8 cellular contexts compared by ENCODE assay signal in genomic region chr7:151248191-151249033, GRCh38. TPM values are rescaled to one million over a fixed set of nuclear protein-coding genes. Genes with fewer than 3 reads are reported as not detected.
DNase-seq lines count a peak whose midpoint lies in the region; ATAC-seq and TF ChIP-seq lines count a peak whose summit lies in the region.

Gene SMARCD3, minus strand, starts transcription at chr7:151248694. Its CDS starts 132 bp downstream, at chr7:151248562.

- peak within 1 kb of the TSS; percentile 66 for H3K4me3 Mint-ChIP-seq in activated CD4-positive, alpha-beta T cell treated with anti-CD3 and anti-CD28 coated beads for 36 hours

- H2AK5ac ChIP-seq in mesendoderm (ENCODE audit: low read length) = no peak within 1 kb of the TSS

- intact Hi-C loops in activated CD4-positive, alpha-beta T cell treated with anti-CD3 and anti-CD28 coated beads for 36 hours (cut with DNase I, micrococcal nuclease) = loop anchor here in 1 of 2 experiments (10.0 kb wide), 1 partner anchor 124 kb away; no protein-coding TSS in a partner anchor

- peak within 1 kb of the TSS; percentile 86 for H2BK5ac ChIP-seq in mesendoderm (ENCODE audit: low read length)

- no peak within 1 kb of the TSS for H4K5ac ChIP-seq in mesendoderm (ENCODE audit: low read length)

- H3K4me1 Mint-ChIP-seq in activated CD4-positive, alpha-beta T cell treated with anti-CD3 and anti-CD28 coated beads for 36 hours = peaks cover 42% of the 10 kb centered on the region

- peak within 1 kb of the TSS; percentile 89 for H3K4me2 ChIP-seq in mesendoderm (ENCODE audit: low read length)

- H3K36me3 Mint-ChIP-seq in activated CD4-positive, alpha-beta T cell treated with anti-CD3 and anti-CD28 coated beads for 36 hours (ENCODE audit: low read depth) = no peaks in the 10 kb centered on the region

- WGBS in mesendoderm (ENCODE audit: extremely low coverage, insufficient coverage, low lambda C conversion rate) = no CpG with 5 or more reads among the region's 84 CpGs

- H3K79me2 ChIP-seq in mesendoderm (ENCODE audit: control insufficient read depth, insufficient read depth, low read length) = no peaks in the 10 kb centered on the region

- H3K9ac ChIP-seq in HUES48 (ENCODE audit: low read depth, low read length) (no peak within 1 kb of the TSS), mesendoderm (ENCODE audit: low read length) (peak within 1 kb of the TSS; percentile 85)

- H2BK15ac ChIP-seq in mesendoderm (replicated peaks; ENCODE audit: low read depth) = no peak within 1 kb of the TSS

- POLR2A ChIA-PET in BJ (lab: Charles Lee) = no interaction called here
- POLR2A ChIA-PET in activated CD4-positive, alpha-beta T cell treated with anti-CD3 and anti-CD28 coated beads for 36 hours (lab: Charles Lee) = no interaction called here

- peak within 1 kb of the TSS; percentile 99 for H3K56ac ChIP-seq in mesendoderm (ENCODE audit: low read length)

- peak within 1 kb of the TSS; percentile 31 for H2BK120ac ChIP-seq in mesendoderm (ENCODE audit: low read depth, low read length)

- TF ChIP-seq CTCF in BJ (IDR thresholded peaks at IDR 0.05; ENCODE audit: insufficient read depth, low read depth, low read length) (no peak), epithelial cell of esophagus (IDR thresholded peaks at IDR 0.05; ENCODE audit: insufficient read depth, low read depth, low read length, missing control alignments) (no peak)

- H3K4ac ChIP-seq in mesendoderm (ENCODE audit: low read depth, low read length) = peak within 1 kb of the TSS; percentile 44

- no peaks in the 10 kb centered on the region for H3K9me3 Mint-ChIP-seq in activated CD4-positive, alpha-beta T cell treated with anti-CD3 and anti-CD28 coated beads for 36 hours (ENCODE audit: low read depth)

- DNase-seq in BJ (ENCODE audit: low read depth) (no peak), epithelial cell of esophagus (ENCODE audit: low read depth) (peak; percentile 47), mesendoderm (peak; percentile 82), superior temporal gyrus (ENCODE audit: extremely low spot score) (peak; percentile 70), NK-92 (lab: John Stamatoyannopoulos, UW; ENCODE audit: unreplicated experiment) (no peak)
- peak; percentile 37 for DNase-seq in activated CD4-positive, alpha-beta T cell treated with anti-CD3 and anti-CD28 coated beads for 36 hours

- H3K36me3 ChIP-seq in BJ (ENCODE audit: control insufficient read depth, insufficient read depth, low read length) (no peaks in the 10 kb centered on the region), HUES48 (ENCODE audit: control insufficient read depth, insufficient read depth, low read length) (no peaks in the 10 kb centered on the region), mesendoderm (ENCODE audit: control insufficient read depth, insufficient read depth, low read length) (no peaks in the 10 kb centered on the region)

- peak within 1 kb of the TSS; percentile 3 for H3K18ac ChIP-seq in mesendoderm (ENCODE audit: low read length)

- H3K23ac ChIP-seq in mesendoderm (ENCODE audit: low read length) = peak within 1 kb of the TSS; percentile 85

- CTCF ChIA-PET in BJ (lab: Yijun Ruan, JAX) = interaction anchor here (1.1 to 3.2 kb wide), 4 partner anchors 12 to 56 kb away, joined by 5 to 15 read pairs (median 14); partner anchors contain the start of genes ABCF2 and CHPF2
- CTCF ChIA-PET in activated CD4-positive, alpha-beta T cell treated with anti-CD3 and anti-CD28 coated beads for 36 hours (lab: Charles Lee) = interaction anchor here (1.4 kb wide), 1 partner anchor 12 kb away, joined by 5 read pairs; no protein-coding TSS in a partner anchor

- H3K27ac Mint-ChIP-seq in activated CD4-positive, alpha-beta T cell treated with anti-CD3 and anti-CD28 coated beads for 36 hours = peak within 1 kb of the TSS; percentile 47

- ATAC-seq in activated CD4-positive, alpha-beta T cell treated with anti-CD3 and anti-CD28 coated beads for 36 hours = no peak
- no peak for ATAC-seq in HG03175 (IDR thresholded peaks at IDR 0.05; ENCODE audit: unreplicated experiment)

- H3K4me3 ChIP-seq in BJ (ENCODE audit: low read depth, low read length) (peak within 1 kb of the TSS; percentile 80), HUES48 (ENCODE audit: low read depth, low read length) (peak within 1 kb of the TSS; percentile 57), epithelial cell of esophagus (ENCODE audit: low read length) (peak within 1 kb of the TSS; percentile 54), mesendoderm (ENCODE audit: low read length) (peak within 1 kb of the TSS; percentile 35)

- H3K4me1 ChIP-seq in HUES48 (ENCODE audit: control insufficient read depth, insufficient read depth, low read length) (peaks cover 55% of the 10 kb centered on the region), mesendoderm (ENCODE audit: control insufficient read depth, low read depth, low read length) (peaks cover 30% of the 10 kb centered on the region)

- H3K27me3 Mint-ChIP-seq in activated CD4-positive, alpha-beta T cell treated with anti-CD3 and anti-CD28 coated beads for 36 hours = peaks cover 53% of the 10 kb centered on the region

- H3K9me3 ChIP-seq in HUES48 (ENCODE audit: control insufficient read depth, insufficient read depth, low read length) = no peaks in the 10 kb centered on the region

- H3K27ac ChIP-seq in HUES48 (ENCODE audit: low read depth, low read length) = peak within 1 kb of the TSS; percentile 33
- peak within 1 kb of the TSS; percentile 67 for H3K27ac ChIP-seq in mesendoderm (ENCODE audit: low read depth, low read length)

- H3K27me3 ChIP-seq in BJ (ENCODE audit: control insufficient read depth, insufficient read depth, low read length) = no peaks in the 10 kb centered on the region
- H3K27me3 ChIP-seq in HUES48 (ENCODE audit: control insufficient read depth, insufficient read depth, low read length) = peaks cover 66% of the 10 kb centered on the region
- H3K27me3 ChIP-seq in mesendoderm (ENCODE audit: insufficient read depth, low read length, poor library complexity) = peaks cover 2% of the 10 kb centered on the region

- no peak within 1 kb of the TSS for H4K8ac ChIP-seq in mesendoderm (ENCODE audit: low read depth, low read length)

- no peaks in the 10 kb centered on the region for H3K79me1 ChIP-seq in mesendoderm (ENCODE audit: low read length)

RNA-seq across cellular contexts. Expression of gene SMARCD3, which starts in this region (rescaled TPM):
- 37.7 and 46.6 TPM in 2 replicates for polyA plus RNA-seq in BJ (2011; rRNA removed)
- polyA minus RNA-seq in BJ (2011; rRNA and poly(A)+ RNA removed) = 13.9 and 31.0 TPM in 2 replicates
- 1 to 10 TPM; 4.1 to 4.8 TPM for total RNA-seq in activated CD4-positive, alpha-beta T cell treated with anti-CD3 and anti-CD28 coated beads for 36 hours
- polyA plus RNA-seq in mesendoderm (2013, experiment 1 of 2) = 7.4 TPM
- 5.9 TPM for polyA plus RNA-seq in mesendoderm (2013, experiment 2 of 2)

Comparison
In these comparisons a context has a peak if more than half of its experiments do, and no peak if none do; other contexts are left out.
1. DNase-seq: peak in activated CD4-positive, alpha-beta T cell treated with anti-CD3 and anti-CD28 coated beads for 36 hours (single experiment), epithelial cell of esophagus (single experiment), mesendoderm (single experiment) and superior temporal gyrus (single experiment); none in BJ (single experiment) and NK-92 (single experiment).
2. Peak in every context shown above with its lines, with median percentiles within 50 percentile points of each other: H3K4me3 ChIP-seq.